ENCODE assay signal across 15 cellular contexts in genomic region chr1:41754540-41754939, GRCh38.
DNase-seq lines count a peak whose midpoint lies in the region; TF ChIP-seq lines count a peak whose summit lies in the region.
"Had no signal": no experiment of that assay in that cellular context is flagged by ENCODE, and none has a peak within 500 bp of the region (broad histone marks: within the 10 kb centered on the region; RNA-seq: fewer than 3 reads in every experiment).

No MANE protein-coding gene starts in this region.

- peak overlapping the region; percentile 86 for H3K27ac Mint-ChIP-seq in activated naive CD4-positive, alpha-beta T cell treated with anti-CD3 and anti-CD28 coated beads, Interleukin-2, amount 50 U/mL, for 24 hours
- peak overlapping the region; percentile 87 for H3K27ac Mint-ChIP-seq in stimulated activated naive CD8-positive, alpha-beta T cell treated with anti-CD3 and anti-CD28 coated beads, Interleukin-15, Interleukin-2, amounts not matched to agents 100 ng/mL and 50 ng/mL, for 24 hours

- no peaks in the 10 kb centered on the region for H4K20me1 ChIP-seq in OCI-LY3 (ENCODE audit: insufficient read depth, low read length)

- H3K4me3 ChIP-seq in OCI-LY3 (ENCODE audit: low read length), result peak overlapping the region; percentile 19; the same call in 1 of the 2 replicates
- H3K4me3 ChIP-seq in uterus, result no peak overlapping the region
- H3K4me3 ChIP-seq: esophagus squamous epithelium, thoracic aorta had no signal

- peak; percentile 64 for DNase-seq in stimulated activated CD4-positive, alpha-beta T cell treated with anti-CD3 and anti-CD28 coated beads, Interleukin-15, amount 100 ng/mL, for 24 hours
- no peak for DNase-seq in stimulated activated CD4-positive, alpha-beta T cell treated with anti-CD3 and anti-CD28 coated beads, Interleukin-12 subunit alpha, Interleukin-12 subunit beta, amount 100 ng/mL, for 4 hours
- DNase-seq in uterus, result no peak
- no peak for DNase-seq in DMS153 (lab: John Stamatoyannopoulos, UW)
- no peak for DNase-seq in cerebellar nuclear complex (lab: John Stamatoyannopoulos, UW)
- DNase-seq: esophagus squamous epithelium, H7, kidney, NCI-H1092 treated with DMSO at 0.1 percent for 48 hours, nephron progenitor cell had no signal

- H3K9me3 Mint-ChIP-seq in activated naive CD4-positive, alpha-beta T cell treated with anti-CD3 and anti-CD28 coated beads, Interleukin-2, amount 50 U/mL, for 24 hours, result no peaks in the 10 kb centered on the region
- peaks cover 6% of the 10 kb centered on the region for H3K9me3 Mint-ChIP-seq in stimulated activated naive CD8-positive, alpha-beta T cell treated with anti-CD3 and anti-CD28 coated beads, Interleukin-15, Interleukin-2, amounts not matched to agents 100 ng/mL and 50 ng/mL, for 24 hours
- H3K9me3 Mint-ChIP-seq: CD4-positive, CD25-positive, alpha-beta regulatory T cell had no signal

- peaks cover 73% of the 10 kb centered on the region for H3K4me1 Mint-ChIP-seq in activated naive CD4-positive, alpha-beta T cell treated with anti-CD3 and anti-CD28 coated beads, Interleukin-2, amount 50 U/mL, for 24 hours
- H3K4me1 Mint-ChIP-seq in stimulated activated naive CD8-positive, alpha-beta T cell treated with anti-CD3 and anti-CD28 coated beads, Interleukin-15, Interleukin-2, amounts not matched to agents 100 ng/mL and 50 ng/mL, for 24 hours (ENCODE audit: low read depth), result peaks cover 79% of the 10 kb centered on the region

- peak overlapping the region; percentile 58 for H3K4me3 Mint-ChIP-seq in activated naive CD4-positive, alpha-beta T cell treated with anti-CD3 and anti-CD28 coated beads, Interleukin-2, amount 50 U/mL, for 24 hours
- H3K4me3 Mint-ChIP-seq in stimulated activated naive CD8-positive, alpha-beta T cell treated with anti-CD3 and anti-CD28 coated beads, Interleukin-15, Interleukin-2, amounts not matched to agents 100 ng/mL and 50 ng/mL, for 24 hours, result peak overlapping the region; percentile 9
- H3K4me3 Mint-ChIP-seq: nephron progenitor cell had no signal

- peak overlapping the region; percentile 80; the same call in 1 of the 2 replicates for H2AFZ ChIP-seq in OCI-LY3 (ENCODE audit: low read depth, low read length)

- no peak for TF ChIP-seq POLR2A in uterus (IDR thresholded peaks at IDR 0.05)

- intact Hi-C loops in uterus (cut with DNase I; ENCODE audit: low total_unique reads), result no loop called here

- peaks cover 72% of the 10 kb centered on the region for H3K4me1 ChIP-seq in OCI-LY3 (ENCODE audit: low read length)
- no peaks in the 10 kb centered on the region for H3K4me1 ChIP-seq in uterus

- H3K27me3 ChIP-seq in OCI-LY3 (ENCODE audit: low read depth, low read length), result no peaks in the 10 kb centered on the region
- no peaks in the 10 kb centered on the region for H3K27me3 ChIP-seq in uterus
- H3K27me3 ChIP-seq: esophagus squamous epithelium had no signal

- TF ChIP-seq CTCF in OCI-LY3 (IDR thresholded peaks at IDR 0.05; ENCODE audit: low read depth, low read length) (peak; percentile 63), uterus (IDR thresholded peaks at IDR 0.05) (no peak)

- H3K79me2 ChIP-seq in OCI-LY3 (ENCODE audit: low read length), result peaks cover 16% of the 10 kb centered on the region

- H3K36me3 Mint-ChIP-seq in activated naive CD4-positive, alpha-beta T cell treated with anti-CD3 and anti-CD28 coated beads, Interleukin-2, amount 50 U/mL, for 24 hours, result no peaks in the 10 kb centered on the region
- H3K36me3 Mint-ChIP-seq in stimulated activated naive CD8-positive, alpha-beta T cell treated with anti-CD3 and anti-CD28 coated beads, Interleukin-15, Interleukin-2, amounts not matched to agents 100 ng/mL and 50 ng/mL, for 24 hours (ENCODE audit: low read depth), result no peaks in the 10 kb centered on the region
- H3K36me3 Mint-ChIP-seq: CD4-positive, CD25-positive, alpha-beta regulatory T cell had no signal

- H3K27ac ChIP-seq in OCI-LY3 (ENCODE audit: low read length) (peak overlapping the region; percentile 79), uterus (no peak overlapping the region)
- H3K27ac ChIP-seq: esophagus squamous epithelium, thoracic aorta had no signal

- H3K4me2 ChIP-seq in OCI-LY3 (ENCODE audit: low read length), result peak overlapping the region; percentile 53

- H3K9me3 ChIP-seq in OCI-LY3 (ENCODE audit: insufficient read depth, low read length) (no peaks in the 10 kb centered on the region), uterus (no peaks in the 10 kb centered on the region)
- H3K9me3 ChIP-seq: esophagus squamous epithelium, thoracic aorta had no signal

- no peaks in the 10 kb centered on the region for H3K27me3 Mint-ChIP-seq in activated naive CD4-positive, alpha-beta T cell treated with anti-CD3 and anti-CD28 coated beads, Interleukin-2, amount 50 U/mL, for 24 hours
- no peaks in the 10 kb centered on the region for H3K27me3 Mint-ChIP-seq in stimulated activated naive CD8-positive, alpha-beta T cell treated with anti-CD3 and anti-CD28 coated beads, Interleukin-15, Interleukin-2, amounts not matched to agents 100 ng/mL and 50 ng/mL, for 24 hours

- H3K36me3 ChIP-seq in OCI-LY3 (replicated peaks; ENCODE audit: low read depth, low read length) (no peaks in the 10 kb centered on the region), uterus (no peaks in the 10 kb centered on the region)
- H3K36me3 ChIP-seq: esophagus squamous epithelium, thoracic aorta had no signal

- H3K9ac ChIP-seq in OCI-LY3 (ENCODE audit: low read length), result peak overlapping the region; percentile 57
